8 cellular contexts compared by ENCODE assay signal in the genomic region with DNA sequence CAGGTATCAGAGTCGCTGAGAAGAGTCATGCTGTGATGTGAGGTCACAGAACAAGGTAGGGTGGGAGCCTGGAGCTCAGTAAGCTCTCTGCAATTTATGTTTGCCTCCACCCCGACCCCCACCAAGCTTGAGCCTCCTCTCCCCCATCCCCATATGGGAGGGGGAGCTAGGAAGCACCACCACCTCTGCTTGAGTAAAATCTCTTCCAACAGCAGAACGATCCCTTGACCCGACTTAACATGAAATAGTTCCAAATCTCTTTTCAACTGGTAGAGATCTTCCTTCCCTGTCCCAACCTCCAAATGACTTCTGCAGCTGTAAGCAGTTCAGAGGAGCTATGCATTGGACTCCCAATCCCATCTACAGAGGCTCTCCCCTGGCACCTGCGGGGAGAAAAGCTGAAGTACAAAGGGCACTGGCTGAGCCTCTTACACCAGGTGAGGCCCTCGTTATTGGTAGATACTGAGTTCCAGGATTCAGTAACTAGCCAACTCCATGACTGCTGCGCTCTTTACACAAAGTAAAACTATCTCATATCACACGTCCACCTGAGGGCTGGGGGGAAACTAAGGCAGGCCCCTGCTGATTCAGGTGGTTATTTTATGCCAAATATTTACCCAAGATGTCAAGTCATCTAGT. TPM values are rescaled to one million over a fixed set of nuclear protein-coding genes. Genes with fewer than 3 reads are reported as not detected.
DNase-seq lines count a peak whose midpoint lies in the region; ATAC-seq and TF ChIP-seq lines count a peak whose summit lies in the region.

No MANE protein-coding gene starts in this region.

- peak overlapping the region; percentile 98 for H3K4me3 Mint-ChIP-seq in neural progenitor cell

- H3F3A ChIP-seq in neural progenitor cell (ENCODE audit: low read depth), result peaks cover 60% of the 10 kb centered on the region

- H3K27me3 Mint-ChIP-seq in neural progenitor cell (ENCODE audit: insufficient read depth, low read depth), result peaks cover 46% of the 10 kb centered on the region

- peaks cover 10% of the 10 kb centered on the region for H3K9me3 Mint-ChIP-seq in neural progenitor cell

- H3K36me3 Mint-ChIP-seq in neural progenitor cell, result peaks cover 39% of the 10 kb centered on the region

- peaks cover 32% of the 10 kb centered on the region for H3K4me1 ChIP-seq in effector memory CD4-positive, alpha-beta T cell (ENCODE audit: control insufficient read depth, insufficient read depth, low read length, poor library complexity, severe bottlenecking)
- peaks cover 18% of the 10 kb centered on the region for H3K4me1 ChIP-seq in neural progenitor cell

- H3K79me2 ChIP-seq in neural progenitor cell (ENCODE audit: low read depth), result peaks cover 37% of the 10 kb centered on the region

- H3K9ac ChIP-seq in neural progenitor cell, result no peak overlapping the region

- no peak for ATAC-seq in GM21723 (IDR thresholded peaks at IDR 0.05; ENCODE audit: unreplicated experiment)
- ATAC-seq in activated CD4-positive, CD25-positive, alpha-beta regulatory T cell treated with anti-CD3 and anti-CD28 coated beads, Interleukin-2, amount 50 U/mL, for 24 hours, result no peak

- DNase-seq in SIG-M5 treated with dmso at 0.1 percent for 504 hours (lab: John Stamatoyannopoulos, UW; ENCODE audit: unreplicated experiment), result peak; percentile 31
- DNase-seq in SIG-M5 (lab: John Stamatoyannopoulos, UW), result no peak
- DNase-seq in effector memory CD4-positive, alpha-beta T cell, result no peak
- DNase-seq in neural progenitor cell (ENCODE audit: low spot score), result no peak
- no peak for DNase-seq in mucosa of gallbladder (ENCODE audit: low spot score)

- TF ChIP-seq CTCF in neural progenitor cell (IDR thresholded peaks at IDR 0.05), result no peak

- H3K9me3 ChIP-seq in effector memory CD4-positive, alpha-beta T cell (ENCODE audit: control insufficient read depth, low read length), result no peaks in the 10 kb centered on the region
- no peaks in the 10 kb centered on the region for H3K9me3 ChIP-seq in neural progenitor cell (ENCODE audit: low read depth)

- peaks cover 42% of the 10 kb centered on the region for H4K20me1 ChIP-seq in neural progenitor cell (ENCODE audit: low read depth)

- peaks cover 28% of the 10 kb centered on the region for H3K36me3 ChIP-seq in effector memory CD4-positive, alpha-beta T cell (ENCODE audit: control insufficient read depth, insufficient read depth, low read length)
- no peaks in the 10 kb centered on the region for H3K36me3 ChIP-seq in neural progenitor cell

- H3K4me3 ChIP-seq in effector memory CD4-positive, alpha-beta T cell (ENCODE audit: insufficient read depth, low read depth, low read length, poor library complexity, severe bottlenecking), result peak overlapping the region; percentile 67
- peak overlapping the region; percentile 98 for H3K4me3 ChIP-seq in neural progenitor cell

- H3K4me2 ChIP-seq in neural progenitor cell, result peak overlapping the region; percentile 97

- H2AFZ ChIP-seq in neural progenitor cell (replicated peaks), result no peak overlapping the region

- H3K27ac Mint-ChIP-seq in neural progenitor cell, result peak overlapping the region; percentile 60

- peak; percentile 33; the same call in 1 of the 2 replicates for TF ChIP-seq POLR2A in Raji (IDR thresholded peaks at IDR 0.05; ENCODE audit: insufficient read depth, low read depth, low read length)

- peak overlapping the region; percentile 77 for H3K27ac ChIP-seq in effector memory CD4-positive, alpha-beta T cell (ENCODE audit: insufficient read depth, low read length, poor library complexity, severe bottlenecking)
- no peak overlapping the region for H3K27ac ChIP-seq in neural progenitor cell

- H3K27me3 ChIP-seq in effector memory CD4-positive, alpha-beta T cell (replicated peaks; ENCODE audit: control insufficient read depth, insufficient read depth, low read length, poor library complexity, severe bottlenecking), result no peaks in the 10 kb centered on the region
- peaks cover 9% of the 10 kb centered on the region for H3K27me3 ChIP-seq in neural progenitor cell

- H3K4me1 Mint-ChIP-seq in neural progenitor cell, result peaks cover 38% of the 10 kb centered on the region

RNA-seq across cellular contexts. Expression of gene ACTG1, which starts 3.4 kb away (rescaled TPM):
- total RNA-seq in neural progenitor cell (ENCODE audit: low replicate concordance), result 1,228 and 2,405 TPM in 2 replicates
- 2,344 TPM for total RNA-seq in mucosa of gallbladder

RNA-seq across cellular contexts. Expression of gene FSCN2, which starts 19.0 kb away (rescaled TPM):
- total RNA-seq in neural progenitor cell (ENCODE audit: low replicate concordance) (0.28 TPM in 1 of 2 replicates, not detected in the other), mucosa of gallbladder (1.4 TPM)

RNA-seq across cellular contexts. Expression of gene FAAP100, which starts 43.0 kb away (rescaled TPM):
- total RNA-seq in neural progenitor cell (ENCODE audit: low replicate concordance), result 9.7 and 36.5 TPM in 2 replicates
- 37.0 TPM for total RNA-seq in mucosa of gallbladder
